Comparison of ENCODE assay signal across 18 cellular contexts in genomic region chr2:3040819-3041218, GRCh38.
DNase-seq lines count a peak whose midpoint lies in the region; ATAC-seq and TF ChIP-seq lines count a peak whose summit lies in the region.
"Had no signal": no experiment of that assay in that cellular context is flagged by ENCODE, and none has a peak within 500 bp of the region (broad histone marks: within the 10 kb centered on the region; RNA-seq: fewer than 3 reads in every experiment).

No MANE protein-coding gene starts in this region.

- H3K27ac Mint-ChIP-seq in brain, result peak overlapping the region in 3 of 5 experiments; percentile 37 to 72 (median 71)
- H3K27ac Mint-ChIP-seq in osteocyte (ENCODE audit: unreplicated experiment), result no peak overlapping the region
- H3K27ac Mint-ChIP-seq: IgD-negative memory B cell had no signal

- peaks cover 29% of the 10 kb centered on the region for H3K4me1 Mint-ChIP-seq in brain
- H3K4me1 Mint-ChIP-seq in osteocyte (ENCODE audit: unreplicated experiment), result peaks cover 13% of the 10 kb centered on the region
- H3K4me1 Mint-ChIP-seq: IgD-negative memory B cell had no signal

- H3K36me3 Mint-ChIP-seq in brain (no peaks in the 10 kb centered on the region), osteocyte (ENCODE audit: unreplicated experiment) (no peaks in the 10 kb centered on the region)
- H3K36me3 Mint-ChIP-seq: IgD-negative memory B cell had no signal

- peaks cover 0 to 9% (median 5%) of the 10 kb centered on the region in 5 experiments for H3K9me3 Mint-ChIP-seq in brain
- peaks cover 10% of the 10 kb centered on the region for H3K9me3 Mint-ChIP-seq in osteocyte (ENCODE audit: unreplicated experiment)
- H3K9me3 Mint-ChIP-seq: IgD-negative memory B cell had no signal

- H3K27me3 Mint-ChIP-seq in brain (no peaks in the 10 kb centered on the region), osteocyte (ENCODE audit: unreplicated experiment) (no peaks in the 10 kb centered on the region)

- H3K4me3 Mint-ChIP-seq in brain, result no peak overlapping the region
- no peak overlapping the region for H3K4me3 Mint-ChIP-seq in osteocyte (ENCODE audit: unreplicated experiment)
- H3K4me3 Mint-ChIP-seq: IgD-negative memory B cell had no signal

- DNase-seq in COLO829 (ENCODE audit: low spot score) (peak; percentile 60), islet precursor cell (peak; percentile 16), osteocyte (ENCODE audit: extremely low spot score, unreplicated experiment) (peak; percentile 64), GM13976 (ENCODE audit: low spot score) (no peak)
- DNase-seq: DMS79, Kasumi-1, MG63, NCI-H1048, NCI-H1436, NCI-H2029, NCI-H345, NCI-H524 treated with DMSO at 0.1 percent for 48 hours, PC-3 had no signal

- in situ Hi-C loops in GM13976 (cut with MboI; ENCODE audit: low sequenced_read_pairs, unreplicated experiment), result no loop called here

- TF ChIP-seq CTCF in brain (conservative IDR thresholded peaks at IDR 0.05), result no peak
- TF ChIP-seq CTCF in osteocyte (IDR thresholded peaks at IDR 0.05), result no peak
- TF ChIP-seq CTCF in GM13976 (IDR thresholded peaks at IDR 0.05; ENCODE audit: borderline replicate concordance, control extremely low read depth, extremely low read depth, insufficient read depth, missing control alignments), result no peak

- ATAC-seq in GM21447 (IDR thresholded peaks at IDR 0.05; ENCODE audit: unreplicated experiment) (no peak), HG02642 (IDR thresholded peaks at IDR 0.05; ENCODE audit: poor library complexity, unreplicated experiment) (no peak)
- ATAC-seq: A549, PC-3 had no signal
